In genomic region chr9:104093162-104093561, GRCh38 we compare ENCODE assay signal across 8 cellular contexts. TPM values are rescaled to one million over a fixed set of nuclear protein-coding genes. Genes with fewer than 3 reads are reported as not detected.
DNase-seq lines count a peak whose midpoint lies in the region; ATAC-seq and TF ChIP-seq lines count a peak whose summit lies in the region.

No MANE protein-coding gene starts in this region.

- peak overlapping the region; percentile 99 for H3K27ac ChIP-seq in mesodermal cell (ENCODE audit: low read depth, low read length, severe bottlenecking)

- DNase-seq in EH (ENCODE audit: low read depth) (peak; percentile 24), NCI-H1092 (lab: John Stamatoyannopoulos, UW) (peak; percentile 5), cardiac fibroblast (ENCODE audit: low read depth in 2 of 2) (peak; percentile 31 to 40), inferior parietal cortex (ENCODE audit: extremely low spot score) (no peak), mesenteric fat pad (ENCODE audit: low spot score) (no peak)
- DNase-seq in central memory CD4-positive, alpha-beta T cell = no peak

- 36 to 43% methylated on average over 3 to 4 of the region's 8 CpGs for WGBS in mesodermal cell (ENCODE audit: insufficient coverage in 2 of 2), 2 experiments

- TF ChIP-seq CTCF in cardiac fibroblast (IDR thresholded peaks at IDR 0.05; ENCODE audit: low read depth, low read length) = no peak

- no peaks in the 10 kb centered on the region for H3K4me1 ChIP-seq in mesodermal cell (ENCODE audit: control insufficient read depth, insufficient read depth, low read length, poor library complexity, severe bottlenecking)

- H3K4me3 ChIP-seq in cardiac fibroblast (replicated peaks in 1 of 2; ENCODE audit: low read depth in 2 of 2, low read length in 2 of 2) (peak overlapping the region; percentile 67 to 72), mesodermal cell (ENCODE audit: extremely low read depth, insufficient read depth, low read length, poor library complexity, severe bottlenecking) (peak overlapping the region; percentile 53)

- H3K36me3 ChIP-seq in mesodermal cell (ENCODE audit: control insufficient read depth, insufficient read depth, low read length) = no peaks in the 10 kb centered on the region

- no peaks in the 10 kb centered on the region for H3K9me3 ChIP-seq in mesodermal cell (ENCODE audit: control insufficient read depth, low read length)

- ATAC-seq in GM21423 (IDR thresholded peaks at IDR 0.05; ENCODE audit: unreplicated experiment) = no peak

RNA-seq across cellular contexts. Expression of gene SMC2, which starts 0.9 kb away (rescaled TPM):
- 18.8 TPM for polyA plus RNA-seq in mesodermal cell (2013, experiment 1 of 2)
- 22.5 TPM for polyA plus RNA-seq in mesodermal cell (2013, experiment 2 of 2)
- total RNA-seq in mesenteric fat pad = 7.8 TPM

Comparison
In these comparisons a context has a peak if more than half of its experiments do, and no peak if none do; other contexts are left out.
1. DNase-seq: peak in EH (single experiment), NCI-H1092 (single experiment) and cardiac fibroblast (2 of 2); none in inferior parietal cortex (single experiment), mesenteric fat pad (single experiment) and central memory CD4-positive, alpha-beta T cell (single experiment).